23 cellular contexts compared by ENCODE assay signal in the genomic region with DNA sequence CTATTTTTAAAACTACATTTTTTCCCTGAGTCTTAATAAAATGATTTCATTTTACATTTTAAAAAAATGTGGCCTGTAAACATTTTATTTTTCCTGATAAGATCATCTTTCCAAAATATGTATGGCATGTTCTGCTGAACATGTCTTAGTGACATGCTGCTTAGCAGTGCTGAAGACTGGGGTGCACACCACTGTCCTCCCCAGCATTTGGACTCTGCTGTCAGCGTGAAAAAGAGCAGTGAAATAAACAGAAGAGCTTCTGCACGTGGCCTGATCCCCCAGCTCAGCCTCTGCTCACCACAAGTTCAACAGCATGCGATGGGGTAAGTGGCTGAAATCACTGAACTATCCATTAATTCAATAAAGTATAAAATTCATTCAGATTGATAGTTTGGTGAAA.
"Had no signal": no experiment of that assay in that cellular context is flagged by ENCODE, and none has a peak within 500 bp of the region (broad histone marks: within the 10 kb centered on the region; RNA-seq: fewer than 3 reads in every experiment).

No MANE protein-coding gene starts in this region.

- H3K27me3 ChIP-seq: colonic mucosa, esophagus squamous epithelium, gastrocnemius medialis, heart right ventricle, left lung had no signal

- H3K4me1 Mint-ChIP-seq: endodermal cell had no signal

- H3K27me3 Mint-ChIP-seq: dendritic cell treated with granulocyte-macrophage colony-stimulating factor and Interleukin-4, amounts not matched to agents 40 ng/mL and 50 ng/mL, for 4 days; effector memory CD8-positive, alpha-beta T cell had no signal

- DNase-seq: colonic mucosa; cortex of kidney; effector CD8-positive, alpha-beta T cell; effector memory CD8-positive, alpha-beta T cell; endodermal cell; erythroblast; esophagus squamous epithelium; foreskin fibroblast; foreskin melanocyte; gastrocnemius medialis; glutamatergic neuron; head of caudate nucleus; heart right ventricle; hippocampal formation; left cardiac atrium; left lung; left ventricle myocardium superior; lower lobe of right lung; mesendoderm; midbrain had no signal

- ATAC-seq: effector memory CD8-positive, alpha-beta T cell; esophagus mucosa; gastrocnemius medialis; heart right ventricle; left cardiac atrium; left lung; left ventricle myocardium superior; lower lobe of right lung had no signal

- H3K4me1 ChIP-seq: colonic mucosa, esophagus squamous epithelium, gastrocnemius medialis, left lung, lower lobe of right lung had no signal

- H3K27ac Mint-ChIP-seq: dendritic cell treated with granulocyte-macrophage colony-stimulating factor and Interleukin-4, amounts not matched to agents 40 ng/mL and 50 ng/mL, for 4 days; effector memory CD8-positive, alpha-beta T cell; endodermal cell had no signal

- H3K4me3 ChIP-seq: colonic mucosa, esophagus squamous epithelium, gastrocnemius medialis, heart right ventricle, left lung, lower lobe of right lung had no signal

- H3K27ac ChIP-seq: colonic mucosa, epithelial cell of prostate, esophagus squamous epithelium, gastrocnemius medialis, heart right ventricle, left lung, lower lobe of right lung had no signal

- H3K4me3 Mint-ChIP-seq: dendritic cell treated with granulocyte-macrophage colony-stimulating factor and Interleukin-4, amounts not matched to agents 40 ng/mL and 50 ng/mL, for 4 days; effector memory CD8-positive, alpha-beta T cell; endodermal cell had no signal

- H3K9me3 Mint-ChIP-seq: dendritic cell treated with granulocyte-macrophage colony-stimulating factor and Interleukin-4, amounts not matched to agents 40 ng/mL and 50 ng/mL, for 4 days; effector memory CD8-positive, alpha-beta T cell; endodermal cell had no signal

- H3K9me3 ChIP-seq: colonic mucosa, esophagus squamous epithelium, gastrocnemius medialis, heart right ventricle, left lung, lower lobe of right lung had no signal

- H3K36me3 ChIP-seq: colonic mucosa, esophagus squamous epithelium, gastrocnemius medialis, heart right ventricle, left lung, lower lobe of right lung had no signal
